In genomic region chr7:120873367-120873766, GRCh38 we compare ENCODE assay signal across 19 cellular contexts. TPM values are rescaled to one million over a fixed set of nuclear protein-coding genes. Genes with fewer than 3 reads are reported as not detected.
A peak's percentile ranks its signal among the peaks of the same experiment; 100 is the strongest.
DNase-seq lines count a peak whose midpoint lies in the region; ATAC-seq and TF ChIP-seq lines count a peak whose summit lies in the region.
"Had no signal": no experiment of that assay in that cellular context is flagged by ENCODE, and none has a peak within 500 bp of the region (broad histone marks: within the 10 kb centered on the region; RNA-seq: fewer than 3 reads in every experiment).

No MANE protein-coding gene starts in this region.

- H3K4me3 Mint-ChIP-seq in endodermal cell = no peak overlapping the region
- H3K4me3 Mint-ChIP-seq: CD4-positive, CD25-positive, alpha-beta regulatory T cell had no signal

- H3K9me3 ChIP-seq in left lung = no peaks in the 10 kb centered on the region
- no peaks in the 10 kb centered on the region for H3K9me3 ChIP-seq in smooth muscle cell (replicated peaks; ENCODE audit: low read depth)
- no peaks in the 10 kb centered on the region for H3K9me3 ChIP-seq in endodermal cell (ENCODE audit: control insufficient read depth, low read length)
- H3K9me3 ChIP-seq: BE2C, Caco-2 had no signal

- DNase-seq in NCI-H1105 treated with DMSO at 0.1 percent for 48 hours (lab: John Stamatoyannopoulos, UW) (peak; percentile 12), NCI-H1105 (lab: John Stamatoyannopoulos, UW) (no peak), astrocyte of the hippocampus (ENCODE audit: low read depth, low spot score) (peak; percentile 45), left lung (no peak), smooth muscle cell (lab: John Stamatoyannopoulos, UW; ENCODE audit: unreplicated experiment) (no peak), endodermal cell (no peak), NOMO-1 (lab: John Stamatoyannopoulos, UW; ENCODE audit: unreplicated experiment in 2 of 2) (no peak)
- DNase-seq: BE2C; Caco-2; CD4-positive, CD25-positive, alpha-beta regulatory T cell; DMS153; GDM1; NCI-H1092 treated with DMSO at 0.1 percent for 48 hours; NCI-H187; NCI-H526 had no signal

- H3K27ac ChIP-seq in left lung (no peak overlapping the region), smooth muscle cell (ENCODE audit: low read depth) (no peak overlapping the region), endodermal cell (ENCODE audit: low read depth, low read length) (no peak overlapping the region)
- H3K27ac ChIP-seq: 22Rv1 had no signal

- H2AFZ ChIP-seq in smooth muscle cell (ENCODE audit: low read depth) = no peak overlapping the region

- peaks cover 6% of the 10 kb centered on the region for H3K4me1 Mint-ChIP-seq in endodermal cell
- H3K4me1 Mint-ChIP-seq: CD4-positive, CD25-positive, alpha-beta regulatory T cell had no signal

- peak overlapping the region; percentile 27 for H3K4me2 ChIP-seq in smooth muscle cell

- H3K36me3 ChIP-seq in left lung (no peaks in the 10 kb centered on the region), smooth muscle cell (ENCODE audit: low read depth) (no peaks in the 10 kb centered on the region), endodermal cell (ENCODE audit: control insufficient read depth, insufficient read depth, low read length) (no peaks in the 10 kb centered on the region)
- H3K36me3 ChIP-seq: BE2C had no signal

- ATAC-seq in left lung (peak; percentile 56), HG02623 (IDR thresholded peaks at IDR 0.05; ENCODE audit: unreplicated experiment) (no peak)
- ATAC-seq: HCT116, Right ventricle myocardium inferior had no signal

- no peak overlapping the region for H3K4me3 ChIP-seq in left lung
- no peak overlapping the region for H3K4me3 ChIP-seq in smooth muscle cell
- no peak overlapping the region for H3K4me3 ChIP-seq in endodermal cell (ENCODE audit: low read length)

- no peak for TF ChIP-seq CTCF in left lung (IDR thresholded peaks at IDR 0.05)
- TF ChIP-seq CTCF in smooth muscle cell (IDR thresholded peaks at IDR 0.05; ENCODE audit: borderline replicate concordance, insufficient read depth, poor library complexity, severe bottlenecking) = no peak
- TF ChIP-seq CTCF in endodermal cell (conservative IDR thresholded peaks at IDR 0.05) = no peak

- intact Hi-C loops in left lung (cut with DNase I) = no loop called here

- no peaks in the 10 kb centered on the region for H3K27me3 Mint-ChIP-seq in endodermal cell (ENCODE audit: insufficient read depth)

- H3K4me1 ChIP-seq in left lung (peaks cover 0 to 3% of the 10 kb centered on the region in 2 donors), smooth muscle cell (ENCODE audit: low read depth) (peaks cover 16% of the 10 kb centered on the region), endodermal cell (ENCODE audit: control insufficient read depth, insufficient read depth, low read length) (no peaks in the 10 kb centered on the region)
- H3K4me1 ChIP-seq: BE2C, Caco-2 had no signal

- H3K9ac ChIP-seq in smooth muscle cell (ENCODE audit: low read depth) (no peak overlapping the region), endodermal cell (ENCODE audit: extremely low read depth, low read length, poor library complexity, severe bottlenecking) (no peak overlapping the region)

- no peaks in the 10 kb centered on the region for H3K9me3 Mint-ChIP-seq in endodermal cell

- no peak overlapping the region for H3K27ac Mint-ChIP-seq in endodermal cell
- H3K27ac Mint-ChIP-seq: CD4-positive, CD25-positive, alpha-beta regulatory T cell had no signal

- H3K27me3 ChIP-seq in left lung (no peaks in the 10 kb centered on the region), smooth muscle cell (ENCODE audit: low read depth) (no peaks in the 10 kb centered on the region), endodermal cell (ENCODE audit: control insufficient read depth, insufficient read depth, low read length, poor library complexity, severe bottlenecking) (no peaks in the 10 kb centered on the region)

- H3K36me3 Mint-ChIP-seq in endodermal cell (ENCODE audit: low read depth) = no peaks in the 10 kb centered on the region
- H3K36me3 Mint-ChIP-seq: CD4-positive, CD25-positive, alpha-beta regulatory T cell had no signal

- H3F3A ChIP-seq in smooth muscle cell (ENCODE audit: low read depth) = no peaks in the 10 kb centered on the region

- WGBS in smooth muscle cell (ENCODE audit: low lambda C conversion rate) = 75% methylated on average over 4 of the region's 4 CpGs
- WGBS in endodermal cell (ENCODE audit: insufficient coverage in 1 of 2, insufficient read length in 1 of 2), 2 experiments = 85 to 100% methylated on average over 3 to 4 of the region's 4 CpGs

- H3K79me2 ChIP-seq in smooth muscle cell (ENCODE audit: low read depth) = no peaks in the 10 kb centered on the region

- H4K20me1 ChIP-seq in smooth muscle cell (ENCODE audit: low read depth) = no peaks in the 10 kb centered on the region

RNA-seq across cellular contexts. Expression of gene TSPAN12, which starts 15.4 kb away (rescaled TPM):
- total RNA-seq in left lung = 10 to 100 TPM; 25.7 to 48.8 TPM
- 4.7 and 5.8 TPM in 2 replicates for total RNA-seq in smooth muscle cell
- polyA plus RNA-seq in smooth muscle cell = 3.7 and 4.0 TPM in 2 replicates
- 10 to 100 TPM; 35.6 to 50.3 TPM for total RNA-seq in endodermal cell
- 23.5 TPM for polyA plus RNA-seq in endodermal cell (2013, experiment 1 of 2)
- polyA plus RNA-seq in endodermal cell (2013, experiment 2 of 2) = 29.6 TPM
- total RNA-seq: CD4-positive, CD25-positive, alpha-beta regulatory T cell had no signal

Comparison
In these comparisons a context has a peak if more than half of its experiments do, and no peak if none do; other contexts are left out.
1. DNase-seq: peak in NCI-H1105 treated with DMSO at 0.1 percent for 48 hours (single experiment) and astrocyte of the hippocampus (single experiment); none in NCI-H1105 (single experiment), left lung (0 of 2), smooth muscle cell (single experiment), endodermal cell (single experiment) and NOMO-1 (0 of 2).